ENCODE assay signal across 26 cellular contexts in genomic region chr1:48841945-48842344, GRCh38.
"Had no signal": no experiment of that assay in that cellular context is flagged by ENCODE, and none has a peak within 500 bp of the region (broad histone marks: within the 10 kb centered on the region; RNA-seq: fewer than 3 reads in every experiment).

No MANE protein-coding gene starts in this region.

- H3K27ac ChIP-seq: breast epithelium, Peyer's patch, SJSA1 had no signal

- H3K36me3 ChIP-seq: breast epithelium, Peyer's patch, SJSA1 had no signal

- DNase-seq: activated CD4-positive, alpha-beta T cell treated with anti-CD3 and anti-CD28 coated beads, Interleukin-2, amount 10 ng/mL, durations not matched to agents 24 days and 14 days; activated CD4-positive, alpha-beta T cell treated with anti-CD3 and anti-CD28 coated beads, Interleukin-2, amount 50 U/mL, for 4 hours; activated CD8-positive, alpha-beta T cell treated with anti-CD3 and anti-CD28 coated beads for 36 hours; activated effector memory CD4-positive, alpha-beta T cell treated with anti-CD3 and anti-CD28 coated beads, Interleukin-2, amount 50 U/mL, for 16 hours; activated naive CD4-positive, alpha-beta T cell; activated naive CD4-positive, alpha-beta T cell treated with anti-CD3 and anti-CD28 coated beads, Interleukin-2, amount 50 U/mL, for 16 hours; activated naive CD8-positive, alpha-beta T cell treated with anti-CD3 and anti-CD28 coated beads for 36 hours; activated T-cell treated with anti-CD3 and anti-CD28 coated beads, Interleukin-2, amount 50 U/mL, for 1 hour; activated T-cell treated with anti-CD3 and anti-CD28 coated beads, Interleukin-2, amount 50 U/mL, for 72 hours; amniotic stem cell; aorta; NCI-H1105; NCI-H1417 treated with DMSO at 0.1 percent for 48 hours; NCI-H187 treated with DMSO at 0.1 percent for 48 hours; NCI-H2081; NCI-H2171 treated with DMSO at 0.1 percent for 48 hours; NCI-H2227 treated with DMSO at 0.1 percent for 48 hours; NCI-H446; NCI-H510A treated with DMSO at 0.1 percent for 48 hours; NK-92 treated with Interleukin-12 subunit alpha and Interleukin-12 subunit beta, amount 100 ng/mL, for 24 hours; PC-3; Peyer's patch; RPMI8226; SHP77 treated with DMSO at 0.1 percent for 48 hours had no signal

- H3K9me3 ChIP-seq: breast epithelium, Peyer's patch, SJSA1 had no signal

- H3K4me3 ChIP-seq: breast epithelium, Peyer's patch, SJSA1 had no signal

- H3K4me1 ChIP-seq: breast epithelium, Peyer's patch, SJSA1 had no signal

- H3K27me3 ChIP-seq: breast epithelium, Peyer's patch, SJSA1 had no signal
